In genomic region chr2:136582631-136583205, GRCh38 we compare ENCODE assay signal across 10 cellular contexts.
DNase-seq lines count a peak whose midpoint lies in the region; ATAC-seq and TF ChIP-seq lines count a peak whose summit lies in the region.
"Had no signal": no experiment of that assay in that cellular context is flagged by ENCODE, and none has a peak within 500 bp of the region (broad histone marks: within the 10 kb centered on the region; RNA-seq: fewer than 3 reads in every experiment).

No MANE protein-coding gene starts in this region.

- H3K9me3 ChIP-seq in upper lobe of right lung, result no peaks in the 10 kb centered on the region

- H3K27ac Mint-ChIP-seq in type B pancreatic cell, result no peak overlapping the region

- peaks cover 16% of the 10 kb centered on the region for H3K27me3 Mint-ChIP-seq in type B pancreatic cell

- no peaks in the 10 kb centered on the region for H3K4me1 ChIP-seq in upper lobe of right lung

- H3K4me3 ChIP-seq in fibroblast of the aortic adventitia (ENCODE audit: low read depth, low read length) (no peak overlapping the region), upper lobe of right lung (no peak overlapping the region)
- H3K4me3 ChIP-seq: thoracic aorta had no signal

- H3K27me3 ChIP-seq in upper lobe of right lung, result no peaks in the 10 kb centered on the region

- no peak overlapping the region for H3K27ac ChIP-seq in upper lobe of right lung
- H3K27ac ChIP-seq: KMS-11, thoracic aorta had no signal

- TF ChIP-seq CTCF in fibroblast of the aortic adventitia (IDR thresholded peaks at IDR 0.05; ENCODE audit: insufficient read depth, low read length) (no peak), upper lobe of right lung (IDR thresholded peaks at IDR 0.05) (no peak), type B pancreatic cell (conservative IDR thresholded peaks at IDR 0.05) (no peak)

- H3K36me3 Mint-ChIP-seq in type B pancreatic cell, result no peaks in the 10 kb centered on the region

- H3K36me3 ChIP-seq in upper lobe of right lung, result no peaks in the 10 kb centered on the region
- H3K36me3 ChIP-seq: thoracic aorta had no signal

- ATAC-seq in upper lobe of right lung (peak; percentile 19), GM21619 (IDR thresholded peaks at IDR 0.05; ENCODE audit: unreplicated experiment) (no peak)

- peak; percentile 2 to 11 for DNase-seq in stimulated activated CD4-positive, alpha-beta T cell treated with anti-CD3 and anti-CD28 coated beads, Interleukin-2, amount 100 ng/mL, for 48 hours
- no peak for DNase-seq in stimulated activated CD4-positive, alpha-beta T cell treated with anti-CD3 and anti-CD28 coated beads, Interleukin-4, amount 100 ng/mL, for 4 hours
- DNase-seq in RPMI7951 (ENCODE audit: low read depth) (peak; percentile 7), fibroblast of the aortic adventitia (ENCODE audit: low read depth) (peak; percentile 0), upper lobe of right lung (no peak), NCI-H526 (lab: John Stamatoyannopoulos, UW) (no peak), type B pancreatic cell (ENCODE audit: extremely low spot score, unreplicated experiment) (no peak)

- no peaks in the 10 kb centered on the region for H3K9me3 Mint-ChIP-seq in type B pancreatic cell

- intact Hi-C loops in upper lobe of right lung (cut with DNase I), result no loop called here

- H3K4me1 Mint-ChIP-seq in type B pancreatic cell (ENCODE audit: unreplicated experiment), result no peaks in the 10 kb centered on the region

- H3K4me3 Mint-ChIP-seq in type B pancreatic cell, result no peak overlapping the region

Comparison
In these comparisons a context has a peak if more than half of its experiments do, and no peak if none do; other contexts are left out.
1. DNase-seq: peak in stimulated activated CD4-positive, alpha-beta T cell treated with anti-CD3 and anti-CD28 coated beads, Interleukin-2, amount 100 ng/mL, for 48 hours (2 of 2), RPMI7951 (single experiment) and fibroblast of the aortic adventitia (single experiment); none in stimulated activated CD4-positive, alpha-beta T cell treated with anti-CD3 and anti-CD28 coated beads, Interleukin-4, amount 100 ng/mL, for 4 hours (0 of 2), upper lobe of right lung (single experiment), NCI-H526 (0 of 2) and type B pancreatic cell (single experiment).